14 cellular contexts compared by ENCODE assay signal in the genomic region with DNA sequence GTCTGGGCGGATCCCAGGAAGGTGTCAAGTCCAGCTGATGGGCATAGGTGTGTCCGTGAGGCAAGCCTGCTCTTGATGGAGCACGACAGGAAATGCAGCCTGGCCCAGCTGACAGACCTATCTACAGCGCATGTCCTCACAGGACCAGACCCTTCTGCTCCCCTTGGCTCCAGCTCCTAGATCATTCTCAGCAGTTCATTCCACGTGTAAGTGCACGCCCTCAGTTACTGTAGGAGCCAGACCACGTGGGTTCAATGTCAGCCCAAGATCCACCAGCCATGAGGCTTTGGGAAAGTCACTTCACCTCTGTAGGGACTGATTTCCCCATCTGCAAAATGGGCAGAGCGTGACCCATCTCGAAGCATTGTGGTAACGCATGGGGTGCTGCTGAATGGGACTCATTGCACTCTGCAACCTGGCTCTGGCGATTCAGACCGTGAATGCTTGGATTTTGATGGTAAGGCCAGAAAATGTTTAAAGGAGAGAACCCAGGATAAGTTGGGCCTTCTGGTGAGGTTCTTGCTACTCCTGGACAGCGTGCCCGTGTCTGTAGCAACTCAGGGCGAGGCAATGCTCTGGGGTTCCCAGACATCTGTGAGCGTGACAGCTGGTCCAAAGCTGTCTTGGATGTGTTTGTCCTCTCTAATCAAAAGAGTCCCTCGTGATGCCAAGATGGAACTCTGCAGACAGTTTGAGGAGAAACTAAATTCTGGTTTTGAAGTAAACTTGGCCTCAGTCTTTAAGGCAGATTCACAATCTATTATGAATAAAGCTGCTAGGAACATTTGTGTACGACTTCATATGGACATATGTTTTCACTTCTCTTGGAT. TPM values are rescaled to one million over a fixed set of nuclear protein-coding genes. Genes with fewer than 3 reads are reported as not detected.
A peak's percentile ranks its signal among the peaks of the same experiment; 100 is the strongest.
DNase-seq lines count a peak whose midpoint lies in the region; ATAC-seq and TF ChIP-seq lines count a peak whose summit lies in the region.
"Had no signal": no experiment of that assay in that cellular context is flagged by ENCODE, and none has a peak within 500 bp of the region (broad histone marks: within the 10 kb centered on the region; RNA-seq: fewer than 3 reads in every experiment).

No MANE protein-coding gene starts in this region.

- ATAC-seq in GM23338 (no peak), WTC11 (no peak)

- H3K27me3 ChIP-seq in GM23338 (ENCODE audit: insufficient read depth) = peaks cover 9% of the 10 kb centered on the region; the same call in 1 of the 2 replicates

- peak overlapping the region; percentile 100 for H2AFZ ChIP-seq in GM23338

- H3K36me3 ChIP-seq in GM23338 (ENCODE audit: insufficient read depth) = no peaks in the 10 kb centered on the region

- H3K4me1 Mint-ChIP-seq in GM23338 (peaks cover 15% of the 10 kb centered on the region), WTC11 (peaks cover 20% of the 10 kb centered on the region), neural crest cell (peaks cover 26% of the 10 kb centered on the region)

- POLR2A ChIA-PET in WTC11 (lab: Charles Lee) = interaction anchor here (1.1 to 1.3 kb wide), 2 partner anchors 8 to 316 kb away, joined by 3 to 4 read pairs; no protein-coding TSS in a partner anchor

- H3K4me3 Mint-ChIP-seq in GM23338 (no peak overlapping the region), WTC11 (no peak overlapping the region), neural crest cell (peak overlapping the region; percentile 22)

- no peaks in the 10 kb centered on the region for H3K9me2 ChIP-seq in GM23338 (ENCODE audit: insufficient read depth)

- no peaks in the 10 kb centered on the region for H3K79me2 ChIP-seq in GM23338 (replicated peaks; ENCODE audit: insufficient read depth)

- no peaks in the 10 kb centered on the region for H4K20me1 ChIP-seq in GM23338 (replicated peaks; ENCODE audit: insufficient read depth)

- TF ChIP-seq CTCF in GM23338 (conservative IDR thresholded peaks at IDR 0.05; ENCODE audit: low read depth in 2 of 2) (no peak), WTC11 (IDR thresholded peaks at IDR 0.05) (no peak), fibroblast of the aortic adventitia (IDR thresholded peaks at IDR 0.05; ENCODE audit: insufficient read depth, low read length) (no peak), neural crest cell (conservative IDR thresholded peaks at IDR 0.05) (no peak)

- H3K36me3 Mint-ChIP-seq in GM23338 (ENCODE audit: low read depth) (0 out of 3 replicates have a peak, but pooled peaks cover 6% of the 10 kb centered on the region), WTC11 (no peaks in the 10 kb centered on the region), neural crest cell (ENCODE audit: low read depth) (no peaks in the 10 kb centered on the region)
- H3K36me3 Mint-ChIP-seq: IgD-negative memory B cell had no signal

- H3K27ac ChIP-seq in GM23338 (ENCODE audit: low read depth) = no peak overlapping the region

- CTCF ChIA-PET in WTC11 (lab: Charles Lee) = interaction anchor here (0.8 to 3.6 kb wide), 14 partner anchors 8 to 596 kb away, joined by 3 to 67 read pairs (median 12); partner anchors contain the start of genes EHBP1 and TMEM17

- H3K9me3 Mint-ChIP-seq in GM23338 (peaks cover 4% of the 10 kb centered on the region; the same call in 1 of the 3 replicates), WTC11 (no peaks in the 10 kb centered on the region), neural crest cell (no peaks in the 10 kb centered on the region)
- H3K9me3 Mint-ChIP-seq: IgD-negative memory B cell; stimulated activated naive CD8-positive, alpha-beta T cell treated with anti-CD3 and anti-CD28 coated beads, Interleukin-15, Interleukin-2, amounts not matched to agents 100 ng/mL and 50 ng/mL, for 24 hours had no signal

- no peak overlapping the region for H3K4me3 ChIP-seq in GM23338
- no peak overlapping the region for H3K4me3 ChIP-seq in fibroblast of the aortic adventitia (ENCODE audit: low read depth, low read length)

- H3K4me2 ChIP-seq in GM23338 = peak overlapping the region; percentile 98; the same call in 1 of the 2 replicates

- peaks cover 16% of the 10 kb centered on the region for H3K4me1 ChIP-seq in GM23338 (ENCODE audit: insufficient read depth)

- H3K27ac Mint-ChIP-seq in GM23338 (no peak overlapping the region), WTC11 (no peak overlapping the region), neural crest cell (ENCODE audit: unreplicated experiment) (no peak overlapping the region)
- H3K27ac Mint-ChIP-seq: IgD-negative memory B cell; stimulated activated naive CD8-positive, alpha-beta T cell treated with anti-CD3 and anti-CD28 coated beads, Interleukin-15, Interleukin-2, amounts not matched to agents 100 ng/mL and 50 ng/mL, for 24 hours had no signal

- DNase-seq in GM23338 (ENCODE audit: low spot score) = no peak
- no peak for DNase-seq in WTC11 (ENCODE audit: low spot score)
- DNase-seq in fibroblast of the aortic adventitia (ENCODE audit: low read depth) = peak; percentile 19
- no peak for DNase-seq in neural crest cell (ENCODE audit: low read depth, low spot score)
- DNase-seq in activated T-cell treated with anti-CD3 and anti-CD28 coated beads for 4 hours = no peak
- no peak for DNase-seq in stimulated activated CD4-positive, alpha-beta T cell treated with anti-CD3 and anti-CD28 coated beads, Interleukin-1b, Interleukin-23, amount 100 ng/mL, for 48 hours
- no peak for DNase-seq in activated CD8-positive, alpha-beta memory T cell treated with anti-CD3 and anti-CD28 coated beads, Interleukin-2, amount 50 U/mL, for 4 hours
- no peak for DNase-seq in NCI-H2196 treated with DMSO at 0.1 percent for 48 hours (lab: John Stamatoyannopoulos, UW; ENCODE audit: unreplicated experiment)
- DNase-seq: activated effector memory CD4-positive, alpha-beta T cell treated with Interleukin-2 at 50 U/mL for 16 hours; EL; NCI-H1105; RPMI8226 had no signal

- no peaks in the 10 kb centered on the region for H3F3A ChIP-seq in GM23338 (replicated peaks; ENCODE audit: low read depth)

- H3K27me3 Mint-ChIP-seq in GM23338 (ENCODE audit: insufficient read depth, low read depth, poor library complexity) (peaks cover 10% of the 10 kb centered on the region), WTC11 (ENCODE audit: low read depth) (peaks cover 31% of the 10 kb centered on the region), neural crest cell (ENCODE audit: low read depth) (peaks cover 7% of the 10 kb centered on the region)

TF ChIP-seq in GM23338, 12 proteins besides CTCF, POLR2A, EP300 and RAD21 (continues in another document):
- TF ChIP-seq REST (IDR thresholded peaks at IDR 0.05; ENCODE audit: unreplicated experiment) = no peak
- no peak for TF ChIP-seq NANOG (IDR thresholded peaks at IDR 0.05; ENCODE audit: borderline replicate concordance)

TF ChIP-seq in WTC11, 78 proteins besides CTCF, POLR2A, EP300 and RAD21:
- TF ChIP-seq USF1 (CRISPR knock-in tag; IDR thresholded peaks at IDR 0.05) (no peak), FOXP1 (CRISPR knock-in tag; IDR thresholded peaks at IDR 0.05; ENCODE audit: borderline replicate concordance) (0 out of 2 replicates have a peak, but pooled peaks have one; percentile 25), NR3C1 (CRISPR knock-in tag; conservative IDR thresholded peaks at IDR 0.05; ENCODE audit: low read depth) (no peak), ZNF263 (CRISPR knock-in tag; IDR thresholded peaks at IDR 0.05; ENCODE audit: low read depth) (no peak), EMX1 (CRISPR knock-in tag; IDR thresholded peaks at IDR 0.05) (no peak), GABPB1 (CRISPR knock-in tag; IDR thresholded peaks at IDR 0.05) (no peak), TEAD1 (CRISPR knock-in tag; IDR thresholded peaks at IDR 0.05) (no peak)
- TF ChIP-seq, protein P1, sequence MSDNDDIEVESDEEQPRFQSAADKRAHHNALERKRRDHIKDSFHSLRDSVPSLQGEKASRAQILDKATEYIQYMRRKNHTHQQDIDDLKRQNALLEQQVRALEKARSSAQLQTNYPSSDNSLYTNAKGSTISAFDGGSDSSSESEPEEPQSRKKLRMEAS (CRISPR knock-in tag; IDR thresholded peaks at IDR 0.05) = 0 out of 2 replicates have a peak, but pooled peaks have one; percentile 11

RNA-seq across cellular contexts. Expression of gene TMEM17, which starts 47.6 kb away (rescaled TPM):
- 0.94 and 3.0 TPM in 2 replicates for total RNA-seq in GM23338 (2014; rRNA removed; shearing (Covaris generic))
- 1.2 and 1.7 TPM in 2 replicates for polyA plus RNA-seq in GM23338 (2016; fragmentation: Nextera tagmentation; extraction: Ambion mirVana)
- total RNA-seq in WTC11 (2021) = 0.66 to 1.2 TPM (median 1.1 TPM) in 3 replicates
- total RNA-seq in fibroblast of the aortic adventitia (ENCODE audit: low replicate concordance) = 0.90 and 4.4 TPM in 2 replicates
- total RNA-seq in neural crest cell = 3.1 and 4.0 TPM in 2 replicates
- polyA plus RNA-seq: IgD-negative memory B cell had no signal
